Comparison of ENCODE assay signal across 11 cellular contexts in the genomic region with DNA sequence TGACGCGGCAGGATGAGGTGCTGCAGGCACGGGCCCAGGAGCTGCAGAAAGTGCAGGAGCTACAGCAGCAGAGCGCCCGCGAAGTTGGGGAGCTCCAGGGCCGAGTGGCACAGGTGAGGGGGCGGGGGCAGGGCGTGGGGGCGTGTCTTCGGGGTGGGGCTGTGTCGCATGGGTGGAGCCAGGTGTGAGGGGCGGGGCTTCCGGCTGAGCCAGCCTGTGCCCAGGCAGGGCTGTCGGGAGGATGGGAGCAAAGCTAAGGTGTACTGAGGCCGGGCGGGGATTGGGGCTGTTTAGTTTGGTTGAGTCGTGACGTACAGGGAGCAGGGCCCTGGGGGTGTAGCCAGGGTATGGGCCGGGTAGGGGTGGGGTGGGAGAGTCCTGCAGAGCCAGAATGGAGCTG.
DNase-seq lines count a peak whose midpoint lies in the region; ATAC-seq and TF ChIP-seq lines count a peak whose summit lies in the region.
"Had no signal": no experiment of that assay in that cellular context is flagged by ENCODE, and none has a peak within 500 bp of the region (broad histone marks: within the 10 kb centered on the region; RNA-seq: fewer than 3 reads in every experiment).

No MANE protein-coding gene starts in this region.

- H3K4me3 ChIP-seq in iPS DF 6.9 (ENCODE audit: low read length) = no peak overlapping the region
- H3K4me3 ChIP-seq: gastrocnemius medialis had no signal

- no peak overlapping the region for H4K91ac ChIP-seq in H9 (ENCODE audit: insufficient read length, low read depth, low read length)

- no peak overlapping the region for H3K4ac ChIP-seq in H9 (ENCODE audit: low read depth, low read length)

- no peak overlapping the region for H2AFZ ChIP-seq in H9 (ENCODE audit: low read length)

- H3K27ac ChIP-seq in H9 (ENCODE audit: insufficient read length, low read depth, low read length) (no peak overlapping the region), iPS DF 6.9 (ENCODE audit: low read length) (no peak overlapping the region)
- H3K27ac ChIP-seq: gastrocnemius medialis had no signal

- no peaks in the 10 kb centered on the region for H3K23me2 ChIP-seq in H9 (ENCODE audit: insufficient read length, low read depth, low read length, poor library complexity, severe bottlenecking)

- no peak overlapping the region for H3T11ph ChIP-seq in H9 (ENCODE audit: low read length)

- H3K79me1 ChIP-seq in H9 (ENCODE audit: insufficient read depth, low read depth, low read length, poor library complexity, severe bottlenecking) = no peaks in the 10 kb centered on the region

- H3K27ac Mint-ChIP-seq in H9 = no peak overlapping the region; a peak in 1 of 7 replicates
- no peak overlapping the region for H3K27ac Mint-ChIP-seq in WTC11

- no peak overlapping the region for H3K4me2 ChIP-seq in H9 (ENCODE audit: insufficient read depth, insufficient read length, low read length)

- no peak overlapping the region for H4K5ac ChIP-seq in H9 (ENCODE audit: insufficient read length, low read depth, low read length)

- H3K9ac ChIP-seq in H9 (ENCODE audit: extremely low read depth, insufficient read length, low read length) = no peak overlapping the region

- H3K18ac ChIP-seq in H9 (ENCODE audit: insufficient read length, low read depth, low read length) = peak overlapping the region; percentile 30

- H4K20me1 ChIP-seq in H9 (ENCODE audit: control insufficient read depth, insufficient read depth, insufficient read length) = no peaks in the 10 kb centered on the region

- no peak overlapping the region for H3K14ac ChIP-seq in H9 (ENCODE audit: insufficient read depth, low read length)

- H3K4me1 Mint-ChIP-seq in H9 = peaks cover 0 to 6% of the 10 kb centered on the region in 2 experiments
- H3K4me1 Mint-ChIP-seq in WTC11 = peaks cover 8% of the 10 kb centered on the region

- H3K9me3 ChIP-seq in H9 (ENCODE audit: control insufficient read depth, low read depth, low read length) (no peaks in the 10 kb centered on the region), iPS DF 6.9 (ENCODE audit: control insufficient read depth, insufficient read depth, low read length) (peaks cover 3% of the 10 kb centered on the region; the same call in 1 of the 2 replicates)
- H3K9me3 ChIP-seq: gastrocnemius medialis had no signal

- no peak overlapping the region for H3K56ac ChIP-seq in H9 (ENCODE audit: insufficient read length, low read depth, low read length)

- H2AK5ac ChIP-seq in H9 (ENCODE audit: insufficient read length, low read length) = no peak overlapping the region

- POLR2A ChIA-PET in WTC11 (lab: Charles Lee) = interaction anchor here (0.5 to 1.5 kb wide), 5 partner anchors 45 to 339 kb away, joined by 5 to 8 read pairs (median 5); partner anchors contain the start of gene KCNC3

- H3K27me3 ChIP-seq in H9 (ENCODE audit: insufficient read depth, low read length) (no peaks in the 10 kb centered on the region), iPS DF 6.9 (ENCODE audit: control insufficient read depth, insufficient read depth, low read length) (no peaks in the 10 kb centered on the region)
- H3K27me3 ChIP-seq: gastrocnemius medialis had no signal

- no peak overlapping the region for H2BK15ac ChIP-seq in H9 (ENCODE audit: low read depth, low read length)

- H3K23ac ChIP-seq in H9 (ENCODE audit: insufficient read length, low read depth, low read length) = no peak overlapping the region

- TF ChIP-seq CTCF in H9 (conservative IDR thresholded peaks at IDR 0.05) (no peak), WTC11 (IDR thresholded peaks at IDR 0.05) (no peak)

- no peak overlapping the region for H2BK20ac ChIP-seq in H9 (ENCODE audit: low read depth, low read length, poor library complexity, severe bottlenecking)

- CTCF ChIA-PET in WTC11 (lab: Charles Lee) = interaction anchor here (0.6 to 3.4 kb wide), 26 partner anchors 9 to 173 kb away, joined by 3 to 34 read pairs (median 4); partner anchors contain the start of gene KCNC3

- no peak overlapping the region for H2BK120ac ChIP-seq in H9 (ENCODE audit: low read depth, low read length, poor library complexity, severe bottlenecking)

- WGBS in H9 (ENCODE audit: extremely low coverage, insufficient read length, low lambda C conversion rate) = no CpG with 5 or more reads among the region's 20 CpGs
- no CpG with 5 or more reads among the region's 20 CpGs for WGBS in iPS DF 6.9 (ENCODE audit: insufficient coverage, insufficient read length)

- H3K4me3 Mint-ChIP-seq in H9 = peak overlapping the region in 1 of 2 experiments; percentile 62; a peak in 2 of 5 replicates
- peak overlapping the region; percentile 32 for H3K4me3 Mint-ChIP-seq in WTC11
- H3K4me3 Mint-ChIP-seq: naive B cell had no signal

- no peaks in the 10 kb centered on the region for H3K36me3 ChIP-seq in iPS DF 6.9 (ENCODE audit: control insufficient read depth, insufficient read depth, low read length)

- peak; percentile 97 for DNase-seq in H9
- DNase-seq in WTC11 (ENCODE audit: low spot score) = peak; percentile 96
- peak; percentile 35 for DNase-seq in iPS DF 6.9 (ENCODE audit: low read depth, low spot score)
- DNase-seq in stimulated activated CD4-positive, alpha-beta T cell treated with anti-CD3 and anti-CD28 coated beads, TNF-alpha, amount 100 ng/mL, for 48 hours (ENCODE audit: low read depth in 3 of 3) = peak; percentile 19 to 40 (median 22)
- no peak for DNase-seq in NCI-H524 treated with DMSO at 0.1 percent for 48 hours (lab: John Stamatoyannopoulos, UW)
- DNase-seq in HuH-7.5 (ENCODE audit: low spot score) = no peak
- no peak for DNase-seq in NCI-H2171 (lab: John Stamatoyannopoulos, UW)
- DNase-seq: EL, gastrocnemius medialis, MV-4-11, naive B cell had no signal

- no peaks in the 10 kb centered on the region for H3K9me3 Mint-ChIP-seq in H9
- H3K9me3 Mint-ChIP-seq in WTC11 = no peaks in the 10 kb centered on the region

- no peak overlapping the region for H2BK5ac ChIP-seq in H9 (ENCODE audit: insufficient read length, low read length)

- peaks cover 21 to 33% (median 22%) of the 10 kb centered on the region in 3 experiments; a peak in 6 of 7 replicates for H3K36me3 Mint-ChIP-seq in H9 (ENCODE audit: insufficient read depth in 1 of 3, low read depth in 3 of 3)
- H3K36me3 Mint-ChIP-seq in WTC11 = peaks cover 8% of the 10 kb centered on the region

- ATAC-seq in WTC11 = peak; percentile 99
- ATAC-seq: gastrocnemius medialis had no signal

- no peak overlapping the region for H2BK12ac ChIP-seq in H9 (ENCODE audit: insufficient read length, low read depth, low read length)

- H3K4me1 ChIP-seq in H9 (ENCODE audit: insufficient read depth, low read length) = no peaks in the 10 kb centered on the region
- H3K4me1 ChIP-seq in iPS DF 6.9 (ENCODE audit: control insufficient read depth, insufficient read depth, low read length) = no peaks in the 10 kb centered on the region
- H3K4me1 ChIP-seq: gastrocnemius medialis had no signal

- no peaks in the 10 kb centered on the region for H3K79me2 ChIP-seq in H9 (ENCODE audit: insufficient read depth, low read length)

- no peaks in the 10 kb centered on the region; the same call in 1 of the 2 replicates for H3K27me3 Mint-ChIP-seq in H9 (ENCODE audit: low read depth)
- no peaks in the 10 kb centered on the region for H3K27me3 Mint-ChIP-seq in WTC11 (ENCODE audit: low read depth)

- H4K8ac ChIP-seq in H9 (replicated peaks; ENCODE audit: insufficient read length, low read depth, low read length) = no peak overlapping the region

TF ChIP-seq in WTC11, 78 proteins besides CTCF, POLR2A, EP300 and RAD21:
- TF ChIP-seq USF2 (CRISPR knock-in tag; IDR thresholded peaks at IDR 0.05) (no peak), NR1H2 (CRISPR knock-in tag; IDR thresholded peaks at IDR 0.05) (no peak), NFYB (CRISPR knock-in tag; conservative IDR thresholded peaks at IDR 0.05; ENCODE audit: low read depth) (peak; percentile 50)

Comparison
In these comparisons a context has a peak if more than half of its experiments do, and no peak if none do; other contexts are left out.
1. DNase-seq: peak in H9 (single experiment), WTC11 (single experiment), iPS DF 6.9 (single experiment) and stimulated activated CD4-positive, alpha-beta T cell treated with anti-CD3 and anti-CD28 coated beads, TNF-alpha, amount 100 ng/mL, for 48 hours (3 of 3); none in NCI-H524 treated with DMSO at 0.1 percent for 48 hours (single experiment), HuH-7.5 (single experiment) and NCI-H2171 (single experiment).